8 cellular contexts compared by ENCODE assay signal in the genomic region with DNA sequence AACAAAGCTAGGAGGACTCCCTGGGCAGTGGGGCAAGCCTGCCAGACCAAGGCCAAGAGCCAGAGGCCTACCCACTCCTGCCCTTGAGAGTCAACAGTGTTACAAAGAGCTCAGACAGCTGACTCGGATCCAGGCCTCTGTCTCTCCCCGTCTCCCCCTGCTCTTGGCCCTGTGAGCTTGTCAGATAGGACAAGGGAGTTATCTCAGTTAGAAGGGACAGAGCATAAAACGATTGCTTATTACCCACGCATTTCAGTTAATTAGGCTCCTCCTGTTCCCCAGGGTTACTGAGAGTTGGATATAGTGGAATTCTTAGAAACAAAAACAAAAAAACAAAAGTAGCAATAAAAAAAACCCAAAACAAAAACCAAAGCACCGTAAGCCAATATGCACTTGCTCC. TPM values are rescaled to one million over a fixed set of nuclear protein-coding genes. Genes with fewer than 3 reads are reported as not detected.
DNase-seq lines count a peak whose midpoint lies in the region; ATAC-seq, FAIRE-seq and TF ChIP-seq lines count a peak whose summit lies in the region.

No MANE protein-coding gene starts in this region.

- peak overlapping the region; percentile 94 for H3K4me2 ChIP-seq in K562 (ENCODE audit: insufficient read depth, low read length)

- TF ChIP-seq CTCF in K562 (IDR thresholded peaks at IDR 0.05 in 2 of 3, conservative IDR thresholded peaks at IDR 0.05 in 1 of 3; ENCODE audit: insufficient read depth in 2 of 3, low read depth in 1 of 3, low read length in 3 of 3) (no peak), tibial artery (IDR thresholded peaks at IDR 0.05) (no peak)

- no peaks in the 10 kb centered on the region for H3K9me3 ChIP-seq in K562 (replicated peaks; ENCODE audit: control insufficient read depth, insufficient read depth, low read depth, low read length)
- no peaks in the 10 kb centered on the region for H3K9me3 ChIP-seq in tibial artery

- no peak for ATAC-seq in activated CD8-positive, alpha-beta memory T cell treated with anti-CD3 and anti-CD28 coated beads, Interleukin-2, amount 10 ng/mL, durations not matched to agents 7 days and 5 days
- peak; percentile 69 for ATAC-seq in K562
- no peak for ATAC-seq in HG03442 (IDR thresholded peaks at IDR 0.05; ENCODE audit: unreplicated experiment)

- TF ChIP-seq EP300 in K562 (IDR thresholded peaks at IDR 0.05; ENCODE audit: low read length) = peak; percentile 63

- no peak for TF ChIP-seq POLR2A in K562 (conservative IDR thresholded peaks at IDR 0.05)

- no TSS peak for BruUV-seq in K562 (replicated peaks; lab: Mats Ljungman, UMichigan)

- H3K4me1 ChIP-seq in K562 (replicated peaks in 1 of 2; ENCODE audit: control insufficient read depth in 2 of 2, insufficient read depth in 2 of 2, low read length in 2 of 2) = peaks cover 32 to 41% of the 10 kb centered on the region in 2 experiments; a peak in 4 of 5 replicates
- H3K4me1 ChIP-seq in tibial artery = peaks cover 0 to 64% (median 43%) of the 10 kb centered on the region in 4 donors

- peak overlapping the region; percentile 6 for H3K27ac Mint-ChIP-seq in activated CD8-positive, alpha-beta memory T cell treated with anti-CD3 and anti-CD28 coated beads, Interleukin-2, amount 10 ng/mL, durations not matched to agents 7 days and 5 days

- intact Hi-C loops in K562 (cut with micrococcal nuclease) = loop anchor here (2.0 to 5.0 kb wide), 2 partner anchors 21 to 96 kb away; no protein-coding TSS in a partner anchor
- intact Hi-C loops in tibial artery (cut with DNase I; ENCODE audit: low total_unique reads) = loop anchor here (10.0 kb wide), 1 partner anchor 57 kb away; a partner anchor contains a TSS

- H3K36me3 ChIP-seq in K562 (ENCODE audit: control insufficient read depth, insufficient read depth, low read length) (peaks cover 22% of the 10 kb centered on the region; the same call in 2 of the 3 replicates), tibial artery (peaks cover 0 to 17% (median 15%) of the 10 kb centered on the region in 3 donors)

- H3K79me2 ChIP-seq in K562 (ENCODE audit: control insufficient read depth, insufficient read depth, low read length) = peaks cover 40% of the 10 kb centered on the region

- H3K4me3 Mint-ChIP-seq in activated CD8-positive, alpha-beta memory T cell treated with anti-CD3 and anti-CD28 coated beads, Interleukin-2, amount 10 ng/mL, durations not matched to agents 7 days and 5 days = peak overlapping the region; percentile 80

- H3K9me3 Mint-ChIP-seq in activated CD8-positive, alpha-beta memory T cell treated with anti-CD3 and anti-CD28 coated beads, Interleukin-2, amount 10 ng/mL, durations not matched to agents 7 days and 5 days (ENCODE audit: low read depth) = no peaks in the 10 kb centered on the region

- H3K9me1 ChIP-seq in K562 (ENCODE audit: control insufficient read depth, insufficient read depth, low read length) = no peaks in the 10 kb centered on the region

- peaks cover 7% of the 10 kb centered on the region for H3K36me3 Mint-ChIP-seq in activated CD8-positive, alpha-beta memory T cell treated with anti-CD3 and anti-CD28 coated beads, Interleukin-2, amount 10 ng/mL, durations not matched to agents 7 days and 5 days

- CTCF ChIA-PET in activated CD8-positive, alpha-beta memory T cell treated with anti-CD3 and anti-CD28 coated beads, Interleukin-2, amount 10 ng/mL, durations not matched to agents 7 days and 5 days (lab: Charles Lee) = interaction anchor here (1.2 to 4.0 kb wide), 8 partner anchors 9 to 165 kb away, joined by 4 to 11 read pairs (median 5); no protein-coding TSS in a partner anchor
- CTCF ChIA-PET in K562 (lab: Yijun Ruan, JAX; ENCODE audit: low intra/inter-chr PET ratio) = interaction anchor here (0.6 to 0.8 kb wide), 2 partner anchors 19 to 295 kb away, joined by 3 to 4 read pairs; no protein-coding TSS in a partner anchor

- no peak for TF ChIP-seq RAD21 in K562 (CRISPR knock-in tag; conservative IDR thresholded peaks at IDR 0.05 in 1 of 2, IDR thresholded peaks at IDR 0.05 in 1 of 2)

- H3K27ac ChIP-seq in K562 (ENCODE audit: extremely low read depth, low read depth, low read length) (peak overlapping the region; percentile 40), layer of hippocampus (ENCODE audit: low read depth, low read length) (peak overlapping the region; percentile 94), tibial artery (peak overlapping the region; percentile 91 to 93)

- POLR2A ChIA-PET in K562 (lab: Yijun Ruan, JAX) = interaction anchor here (0.5 to 2.7 kb wide), 13 partner anchors 10 to 742 kb away, joined by 3 to 15 read pairs (median 3); no protein-coding TSS in a partner anchor

- no peak for DNase-seq in activated CD8-positive, alpha-beta memory T cell treated with anti-CD3 and anti-CD28 coated beads, Interleukin-2, amount 10 ng/mL, durations not matched to agents 7 days and 5 days
- no peak for DNase-seq in activated CD8-positive, alpha-beta memory T cell treated with anti-CD3 and anti-CD28 coated beads, Interleukin-2, amount 50 U/mL, for 48 hours
- DNase-seq in K562 (ENCODE audit: extremely low read depth in 1 of 4, low spot score in 3 of 4) (peak; percentile 59 to 88 (median 71)), tibial artery (no peak), NCI-H1105 (lab: John Stamatoyannopoulos, UW) (no peak)
- DNase-seq in stimulated activated CD4-positive, alpha-beta T cell treated with anti-CD3 and anti-CD28 coated beads, Interleukin-12 subunit alpha, Interleukin-12 subunit beta, amount 100 ng/mL, for 4 hours = no peak

- H3K9ac ChIP-seq in K562 (ENCODE audit: insufficient read depth in 1 of 2, low read depth in 2 of 2, low read length in 2 of 2) = peak overlapping the region; percentile 60 to 93; a peak in 3 of 4 replicates

- in situ Hi-C loops in K562 (cut with MboI) = no loop called here

- H2AFZ ChIP-seq in K562 (ENCODE audit: low read depth, low read length) = no peak overlapping the region; the same call in 1 of the 2 replicates

- peak; percentile 93 for FAIRE-seq in K562 (lab: Jason Lieb, UNC)

- 0% methylated on average over 5 of the region's 5 CpGs for WGBS in K562 (ENCODE audit: insufficient coverage, low coverage, missing lambda C conversion rate)

- H3K27me3 ChIP-seq in K562 (ENCODE audit: control insufficient read depth in 2 of 2, insufficient read depth in 2 of 2, low read length in 2 of 2) = no peaks in the 10 kb centered on the region
- H3K27me3 ChIP-seq in layer of hippocampus (ENCODE audit: control insufficient read depth, insufficient read depth, low read length) = no peaks in the 10 kb centered on the region
- H3K27me3 ChIP-seq in tibial artery = no peaks in the 10 kb centered on the region

- peaks cover 28% of the 10 kb centered on the region for H3K4me1 Mint-ChIP-seq in activated CD8-positive, alpha-beta memory T cell treated with anti-CD3 and anti-CD28 coated beads, Interleukin-2, amount 10 ng/mL, durations not matched to agents 7 days and 5 days

- H3K27me3 Mint-ChIP-seq in activated CD8-positive, alpha-beta memory T cell treated with anti-CD3 and anti-CD28 coated beads, Interleukin-2, amount 10 ng/mL, durations not matched to agents 7 days and 5 days = peaks cover 14% of the 10 kb centered on the region

- peaks cover 19% of the 10 kb centered on the region; the same call in 1 of the 2 replicates for H4K20me1 ChIP-seq in K562 (replicated peaks; ENCODE audit: control insufficient read depth, insufficient read depth, low read length)

- H3K4me3 ChIP-seq in K562 = peak overlapping the region; percentile 85
- peak overlapping the region; percentile 93 to 97 for H3K4me3 ChIP-seq in tibial artery

RNA-seq across cellular contexts. Expression of a gene that starts 1.3 kb away (rescaled TPM):
- total RNA-seq in activated CD8-positive, alpha-beta memory T cell treated with anti-CD3 and anti-CD28 coated beads, Interleukin-2, amount 10 ng/mL, durations not matched to agents 7 days and 5 days = 10 to 100 TPM; 13.3 to 16.7 TPM
- total RNA-seq in K562 (2011; cell fraction: chromatin; rRNA removed; ENCODE audit: low replicate concordance) = 37.1 and 52.9 TPM in 2 replicates
- total RNA-seq in K562 (2011; cell fraction: nucleolus; rRNA removed) = 32.9 and 38.7 TPM in 2 replicates
- 41.1 and 61.4 TPM in 2 replicates for total RNA-seq in K562 (2011; cell fraction: nucleoplasm; rRNA removed)
- total RNA-seq in K562 (2014; rRNA removed) = 6.8 and 7.7 TPM in 2 replicates
- 13.4 and 13.5 TPM in 2 replicates for total RNA-seq in K562 (2014; rRNA removed; fragmentation: Illumina TruSeq; extraction: Trizol)
- total RNA-seq in K562 (2015; rRNA removed; fragmentation: Illumina TruSeq; extraction: Trizol) = 8.0 and 8.4 TPM in 2 replicates
- total RNA-seq in K562 (2021) = 17.2 and 20.5 TPM in 2 replicates
- 23.2 and 29.3 TPM in 2 replicates for polyA plus RNA-seq in K562 (2011; rRNA removed)
- 21.8 and 23.3 TPM in 2 replicates for polyA plus RNA-seq in K562 (2011; cell fraction: cytosol; rRNA removed)
- 32.7 and 46.6 TPM in 2 replicates for polyA plus RNA-seq in K562 (2011; cell fraction: nucleus; rRNA removed)
- 10.0 and 11.9 TPM in 2 replicates for polyA plus RNA-seq in K562 (2012)
- 21.0 and 26.8 TPM in 2 replicates for polyA plus RNA-seq in K562 (2014; fragmentation: Illumina TruSeq; extraction: Trizol)
- 1 to 10 TPM; 4.1 to 5.5 TPM for polyA plus RNA-seq in K562 (2014; fragmentation: Nextera tagmentation; extraction: Ambion mirVana)
- 11.4 and 12.2 TPM in 2 replicates for polyA plus RNA-seq in K562 (2014; rRNA removed)
- 15.4 and 21.7 TPM in 2 replicates for polyA minus RNA-seq in K562 (2011; rRNA and poly(A)+ RNA removed)
- 8.3 and 13.1 TPM in 2 replicates for polyA minus RNA-seq in K562 (2011; cell fraction: cytosol; rRNA and poly(A)+ RNA removed)
- polyA minus RNA-seq in K562 (2011; cell fraction: nucleus; rRNA and poly(A)+ RNA removed) = 9.1 and 9.7 TPM in 2 replicates

RNA-seq across cellular contexts. Expression of a gene that starts 36.4 kb away (rescaled TPM):
- total RNA-seq in activated CD8-positive, alpha-beta memory T cell treated with anti-CD3 and anti-CD28 coated beads, Interleukin-2, amount 10 ng/mL, durations not matched to agents 7 days and 5 days = 10 to 100 TPM; 51.0 to 61.4 TPM
- total RNA-seq in K562 (2011; cell fraction: chromatin; rRNA removed; ENCODE audit: low replicate concordance) = 9.7 and 12.5 TPM in 2 replicates
- 7.2 and 7.7 TPM in 2 replicates for total RNA-seq in K562 (2011; cell fraction: nucleolus; rRNA removed)
- total RNA-seq in K562 (2011; cell fraction: nucleoplasm; rRNA removed) = 8.9 and 11.8 TPM in 2 replicates
- total RNA-seq in K562 (2014; rRNA removed) (6.9 and 7.7 TPM in 2 replicates), K562 (2014; rRNA removed; fragmentation: Illumina TruSeq; extraction: Trizol) (8.5 and 10.2 TPM in 2 replicates), K562 (2015; rRNA removed; fragmentation: Illumina TruSeq; extraction: Trizol) (9.9 and 11.5 TPM in 2 replicates), K562 (2021) (7.8 and 8.0 TPM in 2 replicates)
- polyA plus RNA-seq in K562 (2011; rRNA removed) (9.9 and 17.6 TPM in 2 replicates), K562 (2014; fragmentation: Illumina TruSeq; extraction: Trizol) (11.1 and 13.9 TPM in 2 replicates), K562 (2014; fragmentation: Nextera tagmentation; extraction: Ambion mirVana) (1 to 10 TPM; 6.3 to 7.5 TPM), K562 (2014; rRNA removed) (7.2 and 10.8 TPM in 2 replicates)
- 11.0 and 14.5 TPM in 2 replicates for polyA plus RNA-seq in K562 (2011; cell fraction: cytosol; rRNA removed)
- 7.4 and 13.4 TPM in 2 replicates for polyA plus RNA-seq in K562 (2011; cell fraction: nucleus; rRNA removed)
- 11.1 and 11.3 TPM in 2 replicates for polyA plus RNA-seq in K562 (2012)
- polyA minus RNA-seq in K562 (2011; rRNA and poly(A)+ RNA removed) = 6.1 and 11.9 TPM in 2 replicates
- 3.5 and 7.2 TPM in 2 replicates for polyA minus RNA-seq in K562 (2011; cell fraction: cytosol; rRNA and poly(A)+ RNA removed)
- 4.1 and 4.8 TPM in 2 replicates for polyA minus RNA-seq in K562 (2011; cell fraction: nucleus; rRNA and poly(A)+ RNA removed)

RNA-seq across cellular contexts. Expression of a gene that starts 38.3 kb away (rescaled TPM):
- total RNA-seq in activated CD8-positive, alpha-beta memory T cell treated with anti-CD3 and anti-CD28 coated beads, Interleukin-2, amount 10 ng/mL, durations not matched to agents 7 days and 5 days = under 1 TPM; 0.30 to 0.44 TPM
- not detected in 2 replicates for total RNA-seq in K562 (2011; cell fraction: chromatin; rRNA removed; ENCODE audit: low replicate concordance)
- total RNA-seq in K562 (2011; cell fraction: nucleolus; rRNA removed) = not detected in 2 replicates
- not detected in 2 replicates for total RNA-seq in K562 (2011; cell fraction: nucleoplasm; rRNA removed)
- total RNA-seq in K562 (2014; rRNA removed) = not detected in 2 replicates
- not detected in 2 replicates for total RNA-seq in K562 (2014; rRNA removed; fragmentation: Illumina TruSeq; extraction: Trizol)
- total RNA-seq in K562 (2015; rRNA removed; fragmentation: Illumina TruSeq; extraction: Trizol) = not detected in 2 replicates
- total RNA-seq in K562 (2021) = not detected in 2 replicates
- not detected in 2 replicates for polyA plus RNA-seq in K562 (2011; rRNA removed)
- not detected in 2 replicates for polyA plus RNA-seq in K562 (2011; cell fraction: cytosol; rRNA removed)
- polyA plus RNA-seq in K562 (2011; cell fraction: nucleus; rRNA removed) = not detected in 2 replicates
- polyA plus RNA-seq in K562 (2012) = 0.07 TPM in 1 of 2 replicates, not detected in the other
- polyA plus RNA-seq in K562 (2014; fragmentation: Illumina TruSeq; extraction: Trizol) = not detected in 2 replicates
- not detected for polyA plus RNA-seq in K562 (2014; fragmentation: Nextera tagmentation; extraction: Ambion mirVana)
- polyA plus RNA-seq in K562 (2014; rRNA removed) = not detected in 2 replicates
- not detected in 2 replicates for polyA minus RNA-seq in K562 (2011; rRNA and poly(A)+ RNA removed)
- polyA minus RNA-seq in K562 (2011; cell fraction: cytosol; rRNA and poly(A)+ RNA removed) = not detected in 2 replicates
- not detected in 2 replicates for polyA minus RNA-seq in K562 (2011; cell fraction: nucleus; rRNA and poly(A)+ RNA removed)

Comparison
In these comparisons a context has a peak if more than half of its experiments do, and no peak if none do; other contexts are left out.
1. DNase-seq: peak in K562 (4 of 4); none in activated CD8-positive, alpha-beta memory T cell treated with anti-CD3 and anti-CD28 coated beads, Interleukin-2, amount 10 ng/mL, durations not matched to agents 7 days and 5 days (single experiment), activated CD8-positive, alpha-beta memory T cell treated with anti-CD3 and anti-CD28 coated beads, Interleukin-2, amount 50 U/mL, for 48 hours (single experiment), tibial artery (0 of 2), NCI-H1105 (single experiment) and stimulated activated CD4-positive, alpha-beta T cell treated with anti-CD3 and anti-CD28 coated beads, Interleukin-12 subunit alpha, Interleukin-12 subunit beta, amount 100 ng/mL, for 4 hours (single experiment).
2. H3K27ac ChIP-seq: peak in every context shown above with its lines; median percentile 94 in layer of hippocampus; 92 in tibial artery; 40 in K562.